In genomic region chr13:48126944-48127814, GRCh38 we compare ENCODE assay signal across 8 cellular contexts. TPM values are rescaled to one million over a fixed set of nuclear protein-coding genes. Genes with fewer than 3 reads are reported as not detected.
A peak's percentile ranks its signal among the peaks of the same experiment; 100 is the strongest.
DNase-seq lines count a peak whose midpoint lies in the region; ATAC-seq and TF ChIP-seq lines count a peak whose summit lies in the region.

No MANE protein-coding gene starts in this region.

- peaks cover 38% of the 10 kb centered on the region for H3K4me1 ChIP-seq in muscle layer of colon (ENCODE audit: insufficient read depth, low read length)

- H3K9ac ChIP-seq in muscle layer of colon (ENCODE audit: low read length) = no peak overlapping the region

- no peaks in the 10 kb centered on the region for H3K27me3 ChIP-seq in muscle layer of colon (ENCODE audit: control insufficient read depth in 1 of 2, insufficient read depth in 2 of 2, low read length in 2 of 2)

- H3K4me3 ChIP-seq in muscle layer of colon (ENCODE audit: low read depth in 1 of 2, low read length in 2 of 2) = no peak overlapping the region

- intact Hi-C loops in Right ventricle myocardium inferior (cut with DNase I) = loop anchor here (1.0 to 10.0 kb wide), 3 partner anchors 106 to 458 kb away; partner anchors contain the start of genes ITM2B and RB1
- intact Hi-C loops in cardiac septum (cut with DNase I) = loop anchor here (2.0 to 5.0 kb wide), 3 partner anchors 108 to 455 kb away; partner anchors contain the start of gene RB1

- H3K9me3 ChIP-seq in muscle layer of colon (ENCODE audit: low read length) = no peaks in the 10 kb centered on the region

- peak overlapping the region; percentile 68 for H3K27ac ChIP-seq in muscle layer of colon (ENCODE audit: low read depth, low read length)

- TF ChIP-seq POLR2A in erythroblast (IDR thresholded peaks at IDR 0.05; ENCODE audit: low read length) = no peak

- ATAC-seq in Right ventricle myocardium inferior (peak; percentile 91), HG03378 (IDR thresholded peaks at IDR 0.05; ENCODE audit: unreplicated experiment) (peak; percentile 66)
- ATAC-seq in activated CD8-positive, alpha-beta memory T cell treated with anti-CD3 and anti-CD28 coated beads, Interleukin-2, amount 10 ng/mL, durations not matched to agents 7 days and 5 days = peak; percentile 89

- TF ChIP-seq CTCF in type B pancreatic cell (conservative IDR thresholded peaks at IDR 0.05) = peak; percentile 90

- peak; percentile 75 for DNase-seq in Right ventricle myocardium inferior (ENCODE audit: missing footprints)
- no peak for DNase-seq in cardiac septum (ENCODE audit: low spot score)
- DNase-seq in NCI-H748 (lab: John Stamatoyannopoulos, UW; ENCODE audit: unreplicated experiment) = peak; percentile 58
- peak; percentile 42 for DNase-seq in activated CD8-positive, alpha-beta memory T cell treated with anti-CD3 and anti-CD28 coated beads, Interleukin-2, amount 10 ng/mL, durations not matched to agents 7 days and 5 days
- peak; percentile 66 to 79 for DNase-seq in erythroblast (lab: John Stamatoyannopoulos, UW)
- DNase-seq in type B pancreatic cell (ENCODE audit: extremely low spot score, unreplicated experiment) = no peak

- H3K4me1 Mint-ChIP-seq in activated CD8-positive, alpha-beta memory T cell treated with anti-CD3 and anti-CD28 coated beads, Interleukin-2, amount 10 ng/mL, durations not matched to agents 7 days and 5 days = peaks cover 12% of the 10 kb centered on the region
- H3K4me1 Mint-ChIP-seq in type B pancreatic cell (ENCODE audit: unreplicated experiment) = peaks cover 22% of the 10 kb centered on the region

- peak overlapping the region; percentile 30 for H3K27ac Mint-ChIP-seq in activated CD8-positive, alpha-beta memory T cell treated with anti-CD3 and anti-CD28 coated beads, Interleukin-2, amount 10 ng/mL, durations not matched to agents 7 days and 5 days
- peak overlapping the region; percentile 65 for H3K27ac Mint-ChIP-seq in type B pancreatic cell

- H3K9me3 Mint-ChIP-seq in activated CD8-positive, alpha-beta memory T cell treated with anti-CD3 and anti-CD28 coated beads, Interleukin-2, amount 10 ng/mL, durations not matched to agents 7 days and 5 days (ENCODE audit: low read depth) = no peaks in the 10 kb centered on the region
- H3K9me3 Mint-ChIP-seq in type B pancreatic cell = no peaks in the 10 kb centered on the region

- no peak overlapping the region for H3K4me3 Mint-ChIP-seq in activated CD8-positive, alpha-beta memory T cell treated with anti-CD3 and anti-CD28 coated beads, Interleukin-2, amount 10 ng/mL, durations not matched to agents 7 days and 5 days
- peak overlapping the region; percentile 23 for H3K4me3 Mint-ChIP-seq in type B pancreatic cell

- CTCF ChIA-PET in activated CD8-positive, alpha-beta memory T cell treated with anti-CD3 and anti-CD28 coated beads, Interleukin-2, amount 10 ng/mL, durations not matched to agents 7 days and 5 days (lab: Charles Lee) = interaction anchor here (0.6 to 2.3 kb wide), 29 partner anchors 12 to 642 kb away, joined by 3 to 23 read pairs (median 4); partner anchors contain the start of genes ITM2B and MED4

- no peaks in the 10 kb centered on the region for H3K36me3 ChIP-seq in muscle layer of colon (ENCODE audit: insufficient read depth, low read length)

- peaks cover 4% of the 10 kb centered on the region for H3K27me3 Mint-ChIP-seq in activated CD8-positive, alpha-beta memory T cell treated with anti-CD3 and anti-CD28 coated beads, Interleukin-2, amount 10 ng/mL, durations not matched to agents 7 days and 5 days
- H3K27me3 Mint-ChIP-seq in type B pancreatic cell = no peaks in the 10 kb centered on the region

- no peaks in the 10 kb centered on the region for H3K36me3 Mint-ChIP-seq in activated CD8-positive, alpha-beta memory T cell treated with anti-CD3 and anti-CD28 coated beads, Interleukin-2, amount 10 ng/mL, durations not matched to agents 7 days and 5 days
- no peaks in the 10 kb centered on the region for H3K36me3 Mint-ChIP-seq in type B pancreatic cell

RNA-seq across cellular contexts. Expression of gene MED4, which starts 32.3 kb away (rescaled TPM):
- total RNA-seq in Right ventricle myocardium inferior (42.2 TPM), cardiac septum (39.6 TPM), type B pancreatic cell (ENCODE audit: low replicate concordance) (44.0 and 53.1 TPM in 2 replicates)
- total RNA-seq in activated CD8-positive, alpha-beta memory T cell treated with anti-CD3 and anti-CD28 coated beads, Interleukin-2, amount 10 ng/mL, durations not matched to agents 7 days and 5 days = 10 to 100 TPM; 53.8 to 58.8 TPM

Comparison
In these comparisons a context has a peak if more than half of its experiments do, and no peak if none do; other contexts are left out.
1. DNase-seq: peak in Right ventricle myocardium inferior (single experiment), NCI-H748 (single experiment), activated CD8-positive, alpha-beta memory T cell treated with anti-CD3 and anti-CD28 coated beads, Interleukin-2, amount 10 ng/mL, durations not matched to agents 7 days and 5 days (single experiment) and erythroblast (2 of 2); none in cardiac septum (single experiment) and type B pancreatic cell (single experiment).
2. Peak in every context shown above with its lines, with median percentiles within 50 percentile points of each other: ATAC-seq.